In genomic region chr11:64290894-64291745, GRCh38 we compare ENCODE assay signal across 10 cellular contexts. TPM values are rescaled to one million over a fixed set of nuclear protein-coding genes. Genes with fewer than 3 reads are reported as not detected.
DNase-seq lines count a peak whose midpoint lies in the region; ATAC-seq and TF ChIP-seq lines count a peak whose summit lies in the region.
"Had no signal": no experiment of that assay in that cellular context is flagged by ENCODE, and none has a peak within 500 bp of the region (broad histone marks: within the 10 kb centered on the region; RNA-seq: fewer than 3 reads in every experiment).

Gene KCNK4 (plus strand): TSS chr11:64291302. CDS start chr11:64293019, 1,717 bp downstream.

- H3K4me3 Mint-ChIP-seq in activated CD8-positive, alpha-beta T cell treated with anti-CD3 and anti-CD28 coated beads for 36 hours = peak within 1 kb of the TSS; percentile 18
- H3K4me3 Mint-ChIP-seq in activated CD8-positive, alpha-beta T cell treated with anti-CD3 and anti-CD28 coated beads, Interleukin-2, amount 10 ng/mL, durations not matched to agents 7 days and 5 days = no peak within 1 kb of the TSS
- peak within 1 kb of the TSS; percentile 81 to 87 (median 86) for H3K4me3 Mint-ChIP-seq in brain

- H3K27me3 Mint-ChIP-seq in activated CD8-positive, alpha-beta T cell treated with anti-CD3 and anti-CD28 coated beads for 36 hours = peaks cover 39% of the 10 kb centered on the region
- H3K27me3 Mint-ChIP-seq in activated CD8-positive, alpha-beta T cell treated with anti-CD3 and anti-CD28 coated beads, Interleukin-2, amount 10 ng/mL, durations not matched to agents 7 days and 5 days (ENCODE audit: low read depth) = peaks cover 46% of the 10 kb centered on the region
- peaks cover 67% of the 10 kb centered on the region for H3K27me3 Mint-ChIP-seq in brain

- 7 to 17% methylated on average over 24 to 51 of the region's 51 CpGs for WGBS in lung, 2 donors

- peak within 1 kb of the TSS; percentile 10 for H3K4me3 ChIP-seq in lung
- H3K4me3 ChIP-seq: SJSA1 had no signal

- CTCF ChIA-PET in activated CD8-positive, alpha-beta T cell treated with anti-CD3 and anti-CD28 coated beads for 36 hours (lab: Charles Lee) = interaction anchor here (1.5 to 2.6 kb wide), 2 partner anchors 10 to 13 kb away, joined by 9 to 19 read pairs; partner anchors contain the start of gene CATSPERZ
- CTCF ChIA-PET in activated CD8-positive, alpha-beta T cell treated with anti-CD3 and anti-CD28 coated beads, Interleukin-2, amount 10 ng/mL, durations not matched to agents 7 days and 5 days (lab: Charles Lee) = no interaction called here

- peaks cover 0 to 3% of the 10 kb centered on the region in 2 donors for H3K36me3 ChIP-seq in lung (ENCODE audit: control insufficient read depth in 2 of 2, insufficient read depth in 2 of 2, low read length in 2 of 2)
- H3K36me3 ChIP-seq: SJSA1 had no signal

- H3K27ac Mint-ChIP-seq in activated CD8-positive, alpha-beta T cell treated with anti-CD3 and anti-CD28 coated beads for 36 hours = no peak within 1 kb of the TSS
- no peak within 1 kb of the TSS for H3K27ac Mint-ChIP-seq in activated CD8-positive, alpha-beta T cell treated with anti-CD3 and anti-CD28 coated beads, Interleukin-2, amount 10 ng/mL, durations not matched to agents 7 days and 5 days
- peak within 1 kb of the TSS; percentile 45 to 84 (median 78) for H3K27ac Mint-ChIP-seq in brain

- H3K9me3 Mint-ChIP-seq in activated CD8-positive, alpha-beta T cell treated with anti-CD3 and anti-CD28 coated beads for 36 hours = no peaks in the 10 kb centered on the region
- H3K9me3 Mint-ChIP-seq in activated CD8-positive, alpha-beta T cell treated with anti-CD3 and anti-CD28 coated beads, Interleukin-2, amount 10 ng/mL, durations not matched to agents 7 days and 5 days (ENCODE audit: insufficient read depth) = no peaks in the 10 kb centered on the region
- peaks cover 0 to 3% (median 0%) of the 10 kb centered on the region in 5 experiments for H3K9me3 Mint-ChIP-seq in brain

- POLR2A ChIA-PET in activated CD8-positive, alpha-beta T cell treated with anti-CD3 and anti-CD28 coated beads for 36 hours (lab: Charles Lee) = interaction anchor here (1.6 kb wide), 2 partner anchors 27 to 41 kb away, joined by 5 read pairs; partner anchors contain the start of genes PRDX5 and TRMT112
- POLR2A ChIA-PET in activated CD8-positive, alpha-beta T cell treated with anti-CD3 and anti-CD28 coated beads, Interleukin-2, amount 10 ng/mL, durations not matched to agents 7 days and 5 days (lab: Charles Lee) = interaction anchor here (0.6 kb wide), 1 partner anchor 14 kb away, joined by 3 read pairs; no protein-coding TSS in a partner anchor

- intact Hi-C loops in activated CD8-positive, alpha-beta T cell treated with anti-CD3 and anti-CD28 coated beads for 36 hours (cut with micrococcal nuclease) = no loop called here

- no peak for DNase-seq in activated CD8-positive, alpha-beta T cell treated with anti-CD3 and anti-CD28 coated beads for 36 hours
- DNase-seq in activated CD8-positive, alpha-beta T cell treated with anti-CD3 and anti-CD28 coated beads, Interleukin-2, amount 10 ng/mL, durations not matched to agents 7 days and 5 days = no peak
- DNase-seq in lung (ENCODE audit: low spot score) = no peak
- no peak for DNase-seq in NCI-H1417 (lab: John Stamatoyannopoulos, UW)
- no peak for DNase-seq in globus pallidus (ENCODE audit: low spot score)
- DNase-seq: activated naive CD4-positive, alpha-beta T cell had no signal

- peaks cover 12% of the 10 kb centered on the region for H3K4me1 Mint-ChIP-seq in activated CD8-positive, alpha-beta T cell treated with anti-CD3 and anti-CD28 coated beads for 36 hours (ENCODE audit: low read depth)
- peaks cover 21% of the 10 kb centered on the region for H3K4me1 Mint-ChIP-seq in activated CD8-positive, alpha-beta T cell treated with anti-CD3 and anti-CD28 coated beads, Interleukin-2, amount 10 ng/mL, durations not matched to agents 7 days and 5 days (ENCODE audit: low read depth)
- H3K4me1 Mint-ChIP-seq in brain = peaks cover 39% of the 10 kb centered on the region

- H3K27ac ChIP-seq in lung (ENCODE audit: low read depth in 1 of 2, low read length in 1 of 2) (no peak within 1 kb of the TSS), temporal lobe (ENCODE audit: low read depth, low read length) (peak within 1 kb of the TSS; percentile 9)
- H3K27ac ChIP-seq: SJSA1 had no signal

- H3K9me3 ChIP-seq in lung (ENCODE audit: control insufficient read depth in 2 of 2, insufficient read depth in 1 of 2, low read length in 1 of 2) = peaks cover 0 to 5% of the 10 kb centered on the region in 2 donors

- no peaks in the 10 kb centered on the region for H3K36me3 Mint-ChIP-seq in activated CD8-positive, alpha-beta T cell treated with anti-CD3 and anti-CD28 coated beads for 36 hours (ENCODE audit: low read depth)
- peaks cover 2% of the 10 kb centered on the region for H3K36me3 Mint-ChIP-seq in activated CD8-positive, alpha-beta T cell treated with anti-CD3 and anti-CD28 coated beads, Interleukin-2, amount 10 ng/mL, durations not matched to agents 7 days and 5 days (ENCODE audit: low read depth)
- peaks cover 5% of the 10 kb centered on the region for H3K36me3 Mint-ChIP-seq in brain

- no peaks in the 10 kb centered on the region for H3K27me3 ChIP-seq in lung (ENCODE audit: control insufficient read depth, insufficient read depth)

- TF ChIP-seq CTCF in activated CD8-positive, alpha-beta T cell treated with anti-CD3 and anti-CD28 coated beads for 36 hours (IDR thresholded peaks at IDR 0.05) = no peak
- no peak for TF ChIP-seq CTCF in brain (conservative IDR thresholded peaks at IDR 0.05)
- TF ChIP-seq CTCF in lung (IDR thresholded peaks at IDR 0.05; ENCODE audit: control extremely low read depth, extremely low read depth) = no peak

- no peak for ATAC-seq in activated CD8-positive, alpha-beta T cell treated with anti-CD3 and anti-CD28 coated beads for 36 hours
- ATAC-seq in activated CD8-positive, alpha-beta T cell treated with anti-CD3 and anti-CD28 coated beads, Interleukin-2, amount 10 ng/mL, durations not matched to agents 7 days and 5 days = no peak
- ATAC-seq in lung (ENCODE audit: insufficient read depth, low FRiP score) (no peak), GM21526 (IDR thresholded peaks at IDR 0.05; ENCODE audit: low FRiP score, unreplicated experiment) (no peak)

- peaks cover 0 to 17% of the 10 kb centered on the region in 2 donors for H3K4me1 ChIP-seq in lung (ENCODE audit: control insufficient read depth in 2 of 2, insufficient read depth in 2 of 2, low read length in 2 of 2)

RNA-seq across cellular contexts. Expression of gene KCNK4, which starts in this region (rescaled TPM):
- under 1 TPM in 1 of 2 experiments, not detected in 1; 0.23 TPM for total RNA-seq in activated CD8-positive, alpha-beta T cell treated with anti-CD3 and anti-CD28 coated beads for 36 hours
- not detected for total RNA-seq in activated CD8-positive, alpha-beta T cell treated with anti-CD3 and anti-CD28 coated beads, Interleukin-2, amount 10 ng/mL, durations not matched to agents 7 days and 5 days
- polyA plus RNA-seq in brain (ENCODE audit: insufficient read depth, low read depth, low replicate concordance) (3.4 TPM), lung (under 1 TPM in 1 of 2 donors, not detected in 1; 0.09 TPM)
- total RNA-seq in lung (not detected), temporal lobe (1.5 TPM)
- total RNA-seq: SJSA1 had no signal

Comparison
In these comparisons a context has a peak if more than half of its experiments do, and no peak if none do; other contexts are left out.
1. H3K27ac Mint-ChIP-seq: peak in brain (5 of 5); none in activated CD8-positive, alpha-beta T cell treated with anti-CD3 and anti-CD28 coated beads for 36 hours (single experiment) and activated CD8-positive, alpha-beta T cell treated with anti-CD3 and anti-CD28 coated beads, Interleukin-2, amount 10 ng/mL, durations not matched to agents 7 days and 5 days (single experiment).